ENCODE assay signal across 21 cellular contexts in the genomic region with DNA sequence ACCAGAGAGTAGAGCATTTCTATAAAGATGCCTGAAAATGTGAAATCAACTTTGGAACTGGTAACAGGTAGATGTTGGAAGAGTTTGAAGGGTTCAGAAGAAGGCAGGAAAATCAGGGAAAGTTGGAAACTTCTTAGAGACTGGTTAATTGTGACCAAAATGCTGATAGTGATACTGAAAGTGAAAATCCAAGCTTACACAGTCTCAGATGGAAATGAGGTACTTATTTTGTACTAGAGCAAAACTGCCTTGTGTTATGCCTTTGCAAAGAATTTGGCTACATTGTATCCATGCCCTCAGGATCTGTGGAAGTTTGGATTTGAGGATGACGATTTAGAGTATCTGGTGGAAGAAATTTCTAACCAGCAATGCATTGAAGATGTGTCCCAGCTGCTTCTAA.
"Had no signal": no experiment of that assay in that cellular context is flagged by ENCODE, and none has a peak within 500 bp of the region (broad histone marks: within the 10 kb centered on the region; RNA-seq: fewer than 3 reads in every experiment).

No MANE protein-coding gene starts in this region.

- DNase-seq: activated CD4-positive, alpha-beta T cell treated with anti-CD3 and anti-CD28 coated beads for 4 hours; activated CD8-positive, alpha-beta memory T cell treated with anti-CD3 and anti-CD28 coated beads, Interleukin-2, amount 50 U/mL, for 4 hours; activated CD8-positive, alpha-beta T cell treated with anti-CD3 and anti-CD28 coated beads for 36 hours; activated gamma-delta T cell treated with Interleukin-2 at 50 U/mL for 16 hours; activated naive CD4-positive, alpha-beta T cell treated with anti-CD3 and anti-CD28 coated beads, Interleukin-2, amount 10 ng/mL, durations not matched to agents 7 days and 5 days; activated naive CD8-positive, alpha-beta T cell treated with anti-CD3 and anti-CD28 coated beads for 36 hours; activated T-cell treated with anti-CD3 and anti-CD28 coated beads, Interleukin-2, amount 50 U/mL, for 72 hours; brain microvascular endothelial cell; MG63; NCI-H1105; NCI-H1436; NCI-H187; NCI-H2081 treated with DMSO at 0.1 percent for 48 hours; NCI-H2171; NCI-H2227 treated with DMSO at 0.1 percent for 48 hours; NCI-H446 treated with DMSO at 0.1 percent for 48 hours; NCI-H524 treated with DMSO at 0.1 percent for 48 hours; NCI-H748 treated with DMSO at 0.1 percent for 48 hours; Peyer's patch; SHP77 treated with DMSO at 0.1 percent for 48 hours had no signal

- ATAC-seq: activated CD4-positive, CD25-positive, alpha-beta regulatory T cell treated with anti-CD3 and anti-CD28 coated beads, Interleukin-2, amount 50 U/mL, for 24 hours; activated CD8-positive, alpha-beta T cell treated with anti-CD3 and anti-CD28 coated beads for 36 hours; activated T-cell treated with anti-CD3 and anti-CD28 coated beads, Interleukin-2, amount 50 U/mL, for 72 hours had no signal
